15 cellular contexts compared by ENCODE assay signal in the genomic region with DNA sequence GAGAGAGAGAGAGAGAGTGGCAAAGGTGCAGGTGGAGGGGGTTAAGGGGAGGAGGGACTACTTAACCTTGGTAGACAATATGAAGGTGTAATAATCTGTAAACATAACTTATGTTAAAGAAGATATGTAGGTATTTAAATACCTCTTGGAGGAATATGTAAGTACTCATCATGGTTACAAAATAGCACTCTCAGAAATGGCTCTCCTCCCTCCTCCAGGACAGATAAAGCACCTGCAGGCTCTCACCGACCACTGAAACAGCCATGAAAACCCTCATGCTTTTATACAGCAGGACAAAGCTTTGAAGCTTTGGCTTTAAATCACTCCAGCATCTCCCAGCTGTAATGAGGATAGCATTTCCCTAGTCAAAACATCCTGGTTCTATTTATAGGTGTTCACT.
"Had no signal": no experiment of that assay in that cellular context is flagged by ENCODE, and none has a peak within 500 bp of the region (broad histone marks: within the 10 kb centered on the region; RNA-seq: fewer than 3 reads in every experiment).

No MANE protein-coding gene starts in this region.

- H3K4me3 Mint-ChIP-seq: activated CD4-positive, alpha-beta memory T cell treated with anti-CD3 and anti-CD28 coated beads for 36 hours; activated naive CD8-positive, alpha-beta T cell treated with anti-CD3 and anti-CD28 coated beads for 36 hours; dendritic cell treated with granulocyte-macrophage colony-stimulating factor and Interleukin-4, amounts not matched to agents 40 ng/mL and 50 ng/mL, for 4 days; nephron; type B pancreatic cell had no signal

- H3K36me3 Mint-ChIP-seq: activated CD4-positive, alpha-beta memory T cell treated with anti-CD3 and anti-CD28 coated beads for 36 hours; activated naive CD8-positive, alpha-beta T cell treated with anti-CD3 and anti-CD28 coated beads for 36 hours; type B pancreatic cell had no signal

- H3K27me3 Mint-ChIP-seq: activated naive CD8-positive, alpha-beta T cell treated with anti-CD3 and anti-CD28 coated beads for 36 hours; dendritic cell treated with granulocyte-macrophage colony-stimulating factor and Interleukin-4, amounts not matched to agents 40 ng/mL and 50 ng/mL, for 4 days; type B pancreatic cell had no signal

- DNase-seq: activated CD4-positive, alpha-beta memory T cell treated with anti-CD3 and anti-CD28 coated beads for 36 hours; activated CD4-positive, alpha-beta T cell treated with anti-CD3 and anti-CD28 coated beads for 1 hour; activated gamma-delta T cell; activated naive CD8-positive, alpha-beta T cell treated with anti-CD3 and anti-CD28 coated beads for 36 hours; activated T-cell treated with anti-CD3 and anti-CD28 coated beads, Interleukin-2, amount 50 U/mL, for 48 hours; cerebellar nuclear complex; mesendoderm; psoas muscle; stimulated activated CD4-positive, alpha-beta T cell treated with anti-CD3 and anti-CD28 coated beads, Interleukin-4, amount 100 ng/mL, for 1 hour; stimulated activated CD8-positive, alpha-beta memory T cell treated with anti-CD3 and anti-CD28 coated beads, Interleukin-4, amount 100 ng/mL, for 48 hours; stimulated activated naive CD8-positive, alpha-beta T cell treated with anti-CD3 and anti-CD28 coated beads, Interleukin-15, Interleukin-2, amounts not matched to agents 100 U/mL and 50 U/mL, for 24 hours had no signal

- H3K4me1 Mint-ChIP-seq: activated naive CD8-positive, alpha-beta T cell treated with anti-CD3 and anti-CD28 coated beads for 36 hours; nephron had no signal

- ATAC-seq: gastroesophageal sphincter; psoas muscle; stimulated activated naive CD8-positive, alpha-beta T cell treated with anti-CD3 and anti-CD28 coated beads, Interleukin-15, Interleukin-2, amounts not matched to agents 100 U/mL and 50 U/mL, for 24 hours had no signal

- H3K9me3 Mint-ChIP-seq: activated CD4-positive, alpha-beta memory T cell treated with anti-CD3 and anti-CD28 coated beads for 36 hours; activated naive CD8-positive, alpha-beta T cell treated with anti-CD3 and anti-CD28 coated beads for 36 hours; dendritic cell treated with granulocyte-macrophage colony-stimulating factor and Interleukin-4, amounts not matched to agents 40 ng/mL and 50 ng/mL, for 4 days; type B pancreatic cell had no signal

- H3K27ac Mint-ChIP-seq: activated CD4-positive, alpha-beta memory T cell treated with anti-CD3 and anti-CD28 coated beads for 36 hours; activated naive CD8-positive, alpha-beta T cell treated with anti-CD3 and anti-CD28 coated beads for 36 hours; dendritic cell treated with granulocyte-macrophage colony-stimulating factor and Interleukin-4, amounts not matched to agents 40 ng/mL and 50 ng/mL, for 4 days; nephron; type B pancreatic cell had no signal
